9 cellular contexts compared by ENCODE assay signal in the genomic region with DNA sequence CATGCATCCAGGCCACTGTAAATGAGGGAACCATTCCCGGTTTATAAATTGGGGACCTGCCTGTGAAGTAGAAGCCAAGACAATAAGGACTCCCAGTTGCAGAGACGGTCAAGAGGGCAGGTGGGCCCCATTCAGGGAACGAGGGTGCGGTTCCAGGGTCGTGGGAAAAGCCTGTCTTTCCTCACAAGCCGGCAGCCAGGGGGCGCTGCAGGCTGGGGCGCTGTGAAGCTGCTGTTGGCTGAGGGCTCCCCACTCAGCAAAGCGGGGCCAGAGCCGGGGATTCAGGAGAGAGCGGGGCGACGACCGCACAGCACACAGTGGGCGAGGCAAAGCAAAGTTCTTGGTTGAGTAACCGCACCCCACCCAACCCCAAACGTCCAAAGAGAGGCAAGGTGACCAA. TPM values are rescaled to one million over a fixed set of nuclear protein-coding genes. Genes with fewer than 3 reads are reported as not detected.
DNase-seq lines count a peak whose midpoint lies in the region; ATAC-seq and TF ChIP-seq lines count a peak whose summit lies in the region.
"Had no signal": no experiment of that assay in that cellular context is flagged by ENCODE, and none has a peak within 500 bp of the region (broad histone marks: within the 10 kb centered on the region; RNA-seq: fewer than 3 reads in every experiment).

No MANE protein-coding gene starts in this region.

- H3K27me3 ChIP-seq in Peyer's patch (no peaks in the 10 kb centered on the region), esophagus squamous epithelium (no peaks in the 10 kb centered on the region)

- no peak overlapping the region for H3K4me3 ChIP-seq in Peyer's patch
- no peak overlapping the region for H3K4me3 ChIP-seq in esophagus squamous epithelium
- no peak overlapping the region for H3K4me3 ChIP-seq in retinal pigment epithelial cell (ENCODE audit: low read length)

- WGBS in esophagus squamous epithelium, 2 donors: 82 to 100% methylated on average over 1 to 2 of the region's 17 CpGs

- ATAC-seq in esophagus mucosa: no peak

- intact Hi-C loops in esophagus squamous epithelium (cut with DNase I): no loop called here

- H3K4me1 ChIP-seq in Peyer's patch (no peaks in the 10 kb centered on the region), esophagus squamous epithelium (peaks cover 0 to 6% (median 0%) of the 10 kb centered on the region in 3 donors)

- no peak overlapping the region for H3K27ac ChIP-seq in Peyer's patch
- no peak overlapping the region for H3K27ac ChIP-seq in esophagus squamous epithelium
- H3K27ac ChIP-seq: RWPE1 had no signal

- TF ChIP-seq CTCF in GM12872 (IDR thresholded peaks at IDR 0.05; ENCODE audit: insufficient read depth, low read depth, low read length) (peak; percentile 34; the same call in 2 of the 3 replicates), Peyer's patch (IDR thresholded peaks at IDR 0.05) (peak in 4 of 6 experiments; percentile 26 to 29 (median 28)), esophagus squamous epithelium (IDR thresholded peaks at IDR 0.05) (peak in 5 of 6 experiments; percentile 16 to 45 (median 40)), retinal pigment epithelial cell (conservative IDR thresholded peaks at IDR 0.05; ENCODE audit: low read depth, low read length) (peak; percentile 59)

- TF ChIP-seq POLR2A in Peyer's patch (IDR thresholded peaks at IDR 0.05) (no peak), esophagus squamous epithelium (IDR thresholded peaks at IDR 0.05) (no peak)

- no peaks in the 10 kb centered on the region for H3K9me3 ChIP-seq in Peyer's patch
- H3K9me3 ChIP-seq in esophagus squamous epithelium: no peaks in the 10 kb centered on the region

- peak in 1 of 3 donors; percentile 59 for DNase-seq in Peyer's patch
- DNase-seq in esophagus squamous epithelium (lab: John Stamatoyannopoulos, UW): no peak
- DNase-seq in retinal pigment epithelial cell (ENCODE audit: low read depth): no peak
- no peak for DNase-seq in NCI-H2171 (lab: John Stamatoyannopoulos, UW)
- DNase-seq in NCI-H1694 (lab: John Stamatoyannopoulos, UW): no peak
- no peak for DNase-seq in NCI-H526 treated with DMSO at 0.1 percent for 48 hours (lab: John Stamatoyannopoulos, UW)

- H3K36me3 ChIP-seq in Peyer's patch (peaks cover 0 to 27% (median 0%) of the 10 kb centered on the region in 3 donors), esophagus squamous epithelium (peaks cover 0 to 34% (median 0%) of the 10 kb centered on the region in 3 donors)

RNA-seq across cellular contexts. Expression of a gene that starts 24.9 kb away (rescaled TPM):
- not detected for total RNA-seq in Peyer's patch
- not detected for total RNA-seq in esophagus squamous epithelium
- not detected for total RNA-seq in esophagus mucosa
